ENCODE assay signal across 38 cellular contexts in the genomic region with DNA sequence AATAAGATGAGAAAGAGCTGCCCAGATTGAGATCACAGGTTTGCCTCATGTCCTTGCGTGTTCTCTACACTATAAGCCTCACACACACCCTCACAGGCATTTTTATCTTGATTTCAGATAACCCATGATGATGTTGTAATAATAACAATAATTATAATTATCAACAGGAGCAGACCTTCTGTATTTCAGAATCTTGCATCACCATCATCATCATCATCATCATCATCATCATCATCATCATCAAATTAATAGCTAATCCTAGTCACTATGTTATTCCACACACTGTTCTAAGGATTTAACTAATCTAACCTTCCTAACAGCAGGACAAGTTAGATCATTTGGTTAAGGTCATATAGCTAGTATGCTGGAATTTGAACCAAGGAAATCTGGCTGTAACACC. TPM values are rescaled to one million over a fixed set of nuclear protein-coding genes. Genes with fewer than 3 reads are reported as not detected.
"Had no signal": no experiment of that assay in that cellular context is flagged by ENCODE, and none has a peak within 500 bp of the region (broad histone marks: within the 10 kb centered on the region; RNA-seq: fewer than 3 reads in every experiment).

No MANE protein-coding gene starts in this region.

- H3K4me1 ChIP-seq: SJSA1 had no signal

- H3K9me3 ChIP-seq: MG63, Peyer's patch, SJSA1 had no signal

- H3K9me3 Mint-ChIP-seq: activated naive CD4-positive, alpha-beta T cell treated with anti-CD3 and anti-CD28 coated beads, Interleukin-2, amount 50 U/mL, for 72 hours; activated T-cell treated with anti-CD3 and anti-CD28 coated beads, Interleukin-2, amount 50 U/mL, for 72 hours; activated T-helper 17 cell treated with anti-CD3 and anti-CD28 coated beads, Interleukin-2, amount 50 U/mL, for 72 hours had no signal

- ATAC-seq: activated CD8-positive, alpha-beta memory T cell treated with anti-CD3 and anti-CD28 coated beads, Interleukin-2, amount 10 ng/mL, durations not matched to agents 7 days and 5 days; activated naive CD4-positive, alpha-beta T cell treated with anti-CD3 and anti-CD28 coated beads, Interleukin-2, amount 50 U/mL, for 72 hours; activated T-cell treated with anti-CD3 and anti-CD28 coated beads, Interleukin-2, amount 50 U/mL, for 72 hours; activated T-helper 17 cell treated with anti-CD3 and anti-CD28 coated beads, Interleukin-2, amount 50 U/mL, for 72 hours; PC-3; SK-N-SH treated with all-trans-retinoic acid at 6 μM for 48 hours had no signal

- DNase-seq: activated CD4-positive, alpha-beta memory T cell treated with anti-CD3 and anti-CD28 coated beads, Interleukin-2, amount 10 ng/mL, durations not matched to agents 7 days and 5 days; activated CD4-positive, alpha-beta T cell treated with anti-CD3 and anti-CD28 coated beads for 1 hour; activated CD4-positive, alpha-beta T cell treated with anti-CD3 and anti-CD28 coated beads for 48 hours; activated CD4-positive, CD25-positive, alpha-beta regulatory T cell; activated CD8-positive, alpha-beta memory T cell treated with anti-CD3 and anti-CD28 coated beads for 24 hours; activated CD8-positive, alpha-beta memory T cell treated with anti-CD3 and anti-CD28 coated beads, Interleukin-2, amount 10 ng/mL, durations not matched to agents 7 days and 5 days; activated CD8-positive, alpha-beta memory T cell treated with anti-CD3 and anti-CD28 coated beads, Interleukin-2, amount 50 U/mL, for 48 hours; activated naive CD4-positive, alpha-beta T cell treated with Interleukin-2 at 50 U/mL for 16 hours; activated T-cell treated with anti-CD3 and anti-CD28 coated beads, Interleukin-2, amount 50 U/mL, for 72 hours; anterior cingulate cortex; brain microvascular endothelial cell; central memory CD4-positive, alpha-beta T cell; Kasumi-1; MG63; NCI-H1092; NCI-H1417; NCI-H146; NCI-H187; NCI-H2029 treated with DMSO at 0.1 percent for 48 hours; NCI-H2107; NCI-H2171; NCI-H510A; NCI-H526; NCI-H748 treated with DMSO at 0.1 percent for 48 hours; NK-92 treated with Interleukin-12 subunit alpha and Interleukin-12 subunit beta, amount 100 ng/mL, for 24 hours; PC-3; RPMI8226; SHP77 treated with DMSO at 0.1 percent for 48 hours; SW 1271; T-helper 1 cell; T1000; WERI-Rb-1 had no signal

- H3K36me3 Mint-ChIP-seq: activated naive CD4-positive, alpha-beta T cell treated with anti-CD3 and anti-CD28 coated beads, Interleukin-2, amount 50 U/mL, for 72 hours had no signal

- H3K27ac ChIP-seq: brain microvascular endothelial cell, Peyer's patch, SJSA1, WERI-Rb-1 had no signal

- H3K36me3 ChIP-seq: brain microvascular endothelial cell, MG63, Peyer's patch, SJSA1, WERI-Rb-1 had no signal

- H3K4me3 Mint-ChIP-seq: activated CD4-positive, alpha-beta memory T cell treated with anti-CD3 and anti-CD28 coated beads, Interleukin-2, amount 10 ng/mL, durations not matched to agents 7 days and 5 days; activated CD8-positive, alpha-beta memory T cell treated with anti-CD3 and anti-CD28 coated beads, Interleukin-2, amount 10 ng/mL, durations not matched to agents 7 days and 5 days; activated T-cell treated with anti-CD3 and anti-CD28 coated beads, Interleukin-2, amount 50 U/mL, for 72 hours; activated T-helper 17 cell treated with anti-CD3 and anti-CD28 coated beads, Interleukin-2, amount 50 U/mL, for 72 hours had no signal

- H3K27me3 Mint-ChIP-seq: activated CD8-positive, alpha-beta memory T cell treated with anti-CD3 and anti-CD28 coated beads, Interleukin-2, amount 10 ng/mL, durations not matched to agents 7 days and 5 days; activated T-helper 17 cell treated with anti-CD3 and anti-CD28 coated beads, Interleukin-2, amount 50 U/mL, for 72 hours had no signal

- H3K4me1 Mint-ChIP-seq: activated T-helper 17 cell treated with anti-CD3 and anti-CD28 coated beads, Interleukin-2, amount 50 U/mL, for 72 hours had no signal

- H3K4me3 ChIP-seq: MG63, Peyer's patch, SJSA1 had no signal

- H3K27ac Mint-ChIP-seq: activated CD4-positive, alpha-beta memory T cell treated with anti-CD3 and anti-CD28 coated beads, Interleukin-2, amount 10 ng/mL, durations not matched to agents 7 days and 5 days; activated CD8-positive, alpha-beta memory T cell treated with anti-CD3 and anti-CD28 coated beads, Interleukin-2, amount 10 ng/mL, durations not matched to agents 7 days and 5 days; activated naive CD4-positive, alpha-beta T cell treated with anti-CD3 and anti-CD28 coated beads, Interleukin-2, amount 50 U/mL, for 72 hours; activated T-cell treated with anti-CD3 and anti-CD28 coated beads, Interleukin-2, amount 50 U/mL, for 72 hours; activated T-helper 17 cell treated with anti-CD3 and anti-CD28 coated beads, Interleukin-2, amount 50 U/mL, for 72 hours had no signal

RNA-seq across cellular contexts. Expression of a gene that starts 1.9 kb away (rescaled TPM):
- total RNA-seq: activated CD4-positive, alpha-beta memory T cell treated with anti-CD3 and anti-CD28 coated beads, Interleukin-2, amount 10 ng/mL, durations not matched to agents 7 days and 5 days; activated naive CD4-positive, alpha-beta T cell treated with anti-CD3 and anti-CD28 coated beads, Interleukin-2, amount 50 U/mL, for 72 hours; activated T-cell treated with anti-CD3 and anti-CD28 coated beads, Interleukin-2, amount 50 U/mL, for 72 hours; activated T-helper 17 cell treated with anti-CD3 and anti-CD28 coated beads, Interleukin-2, amount 50 U/mL, for 72 hours; cerebellum; PC-3; SJSA1 had no signal
